ENCODE assay signal across 8 cellular contexts in genomic region chr1:168603501-168604107, GRCh38. TPM values are rescaled to one million over a fixed set of nuclear protein-coding genes. Genes with fewer than 3 reads are reported as not detected.
DNase-seq lines count a peak whose midpoint lies in the region; ATAC-seq and TF ChIP-seq lines count a peak whose summit lies in the region.

No MANE protein-coding gene starts in this region.

- TF ChIP-seq CTCF in GM06990 (IDR thresholded peaks at IDR 0.05; ENCODE audit: insufficient read depth, low read length, poor library complexity, severe bottlenecking) (peak; percentile 85), kidney epithelial cell (IDR thresholded peaks at IDR 0.05; ENCODE audit: insufficient read depth, low read length, poor library complexity, severe bottlenecking) (peak; percentile 83)

- H3K27me3 ChIP-seq in GM06990 (replicated peaks; ENCODE audit: control insufficient read depth, insufficient read depth, low read length) (no peaks in the 10 kb centered on the region; the same call in 1 of the 2 replicates), kidney epithelial cell (ENCODE audit: control insufficient read depth, insufficient read depth, low read length) (no peaks in the 10 kb centered on the region)

- ATAC-seq in HG02885 (IDR thresholded peaks at IDR 0.05; ENCODE audit: poor library complexity, unreplicated experiment) (peak; percentile 87), GM21381 (IDR thresholded peaks at IDR 0.05; ENCODE audit: unreplicated experiment) (no peak)
- ATAC-seq in activated CD4-positive, CD25-positive, alpha-beta regulatory T cell treated with anti-CD3 and anti-CD28 coated beads, Interleukin-2, amount 50 U/mL, for 24 hours, result peak; percentile 86 to 94

- H3K4me3 ChIP-seq in GM06990 (replicated peaks; ENCODE audit: low read depth, low read length), result no peak overlapping the region
- no peak overlapping the region for H3K4me3 ChIP-seq in kidney epithelial cell (ENCODE audit: low read depth, low read length)

- H3K36me3 ChIP-seq in GM06990 (ENCODE audit: control insufficient read depth, insufficient read depth, low read length), result no peaks in the 10 kb centered on the region
- H3K36me3 ChIP-seq in kidney epithelial cell (ENCODE audit: control insufficient read depth, insufficient read depth, low read length), result no peaks in the 10 kb centered on the region

- no peak overlapping the region for H3K27ac ChIP-seq in caudate nucleus (ENCODE audit: low read depth, low read length)

- DNase-seq in GM06990 (ENCODE audit: extremely low read depth, insufficient read length) (peak; percentile 3), NCI-H226 (peak; percentile 55), caudate nucleus (lab: John Stamatoyannopoulos, UW) (peak in 58 of 61 donors; percentile 10 to 86 (median 60)), kidney epithelial cell (ENCODE audit: low read depth) (no peak)
- peak; percentile 54 to 60 for DNase-seq in stimulated activated CD4-positive, alpha-beta T cell treated with anti-CD3 and anti-CD28 coated beads, Interleukin-2, amount 100 ng/mL, for 48 hours

RNA-seq across cellular contexts. Expression of gene XCL1, which starts 27.2 kb away (rescaled TPM):
- not detected in 2 replicates for total RNA-seq in kidney epithelial cell

RNA-seq across cellular contexts. Expression of gene XCL2, which starts 59.8 kb away (rescaled TPM):
- not detected in 2 replicates for total RNA-seq in kidney epithelial cell
